10 cellular contexts compared by ENCODE assay signal in the genomic region with DNA sequence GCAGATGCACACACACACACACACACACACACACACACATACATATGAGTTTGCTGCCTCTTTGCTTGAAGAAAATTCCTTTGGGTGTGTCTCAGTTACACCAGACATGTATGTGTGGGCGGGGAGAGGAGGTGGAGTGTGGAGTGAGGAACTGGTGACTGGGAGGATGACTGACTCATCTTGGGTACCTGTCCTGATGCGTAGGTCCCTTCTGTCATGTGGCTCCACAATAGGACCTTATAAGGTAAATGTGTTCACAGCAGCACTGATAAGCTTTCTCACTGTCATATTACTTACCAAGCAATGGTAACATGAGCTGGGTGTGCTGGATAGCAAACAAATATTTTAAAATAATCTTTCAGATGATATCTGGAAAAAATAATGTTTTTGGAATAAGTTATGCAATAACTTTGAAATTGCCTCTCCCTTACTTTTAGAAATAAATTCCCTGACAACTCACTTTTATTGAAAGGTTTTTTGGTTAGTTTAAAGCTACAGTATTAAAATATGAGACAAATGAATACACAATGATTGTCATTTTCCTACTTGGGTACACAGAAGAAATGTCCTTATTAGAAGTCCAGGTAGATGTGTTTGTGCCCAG. TPM values are rescaled to one million over a fixed set of nuclear protein-coding genes. Genes with fewer than 3 reads are reported as not detected.
DNase-seq lines count a peak whose midpoint lies in the region; ATAC-seq and TF ChIP-seq lines count a peak whose summit lies in the region.
"Had no signal": no experiment of that assay in that cellular context is flagged by ENCODE, and none has a peak within 500 bp of the region (broad histone marks: within the 10 kb centered on the region; RNA-seq: fewer than 3 reads in every experiment).

No MANE protein-coding gene starts in this region.

- H3K27ac ChIP-seq in breast epithelium (no peak overlapping the region), transverse colon (peak overlapping the region in 2 of 4 donors; percentile 60 to 63), left lung (no peak overlapping the region)
- H3K27ac ChIP-seq: BLaER1 treated with 17β-estradiol and CSF1 and Interleukin-3, amounts not matched to agents 10 nM and 100 nM had no signal

- 51 to 79% methylated on average over 2 of the region's 2 CpGs for WGBS in transverse colon (ENCODE audit: low coverage in 1 of 2), 2 donors

- H3K4me3 ChIP-seq in breast epithelium (no peak overlapping the region), fibroblast of pulmonary artery (replicated peaks; ENCODE audit: low read depth, low read length) (no peak overlapping the region), transverse colon (no peak overlapping the region), left lung (no peak overlapping the region)
- H3K4me3 ChIP-seq: BLaER1 treated with 17β-estradiol and CSF1 and Interleukin-3, amounts not matched to agents 10 nM and 100 nM had no signal

- DNase-seq in MCF 10A (ENCODE audit: unreplicated experiment) (peak; percentile 84), breast epithelium (ENCODE audit: low spot score in 2 of 2) (no peak), RPMI7951 (ENCODE audit: low read depth) (peak; percentile 15), fibroblast of pulmonary artery (ENCODE audit: low read depth) (peak; percentile 21), transverse colon (peak; percentile 61), left lung (no peak), midbrain (lab: John Stamatoyannopoulos, UW) (no peak), middle frontal gyrus (ENCODE audit: extremely low spot score, low spot score) (no peak)

- ATAC-seq in left lung, result no peak

- H3K36me3 ChIP-seq in breast epithelium (no peaks in the 10 kb centered on the region), transverse colon (no peaks in the 10 kb centered on the region), left lung (no peaks in the 10 kb centered on the region)
- H3K36me3 ChIP-seq: BLaER1 treated with 17β-estradiol and CSF1 and Interleukin-3, amounts not matched to agents 10 nM and 100 nM had no signal

- intact Hi-C loops in MCF 10A (cut with micrococcal nuclease) (no loop called here), breast epithelium (cut with DNase I; ENCODE audit: low total_unique reads) (no loop called here), transverse colon (cut with DNase I; ENCODE audit: low total_unique reads) (no loop called here), left lung (cut with DNase I) (no loop called here)

- no peaks in the 10 kb centered on the region for H3K27me3 Mint-ChIP-seq in MCF 10A (ENCODE audit: insufficient read depth, unreplicated experiment)

- no peaks in the 10 kb centered on the region for H3K27me3 ChIP-seq in breast epithelium
- no peaks in the 10 kb centered on the region for H3K27me3 ChIP-seq in transverse colon
- no peaks in the 10 kb centered on the region for H3K27me3 ChIP-seq in left lung
- H3K27me3 ChIP-seq: BLaER1 treated with 17β-estradiol and CSF1 and Interleukin-3, amounts not matched to agents 10 nM and 100 nM had no signal

- H3K4me1 Mint-ChIP-seq in MCF 10A (ENCODE audit: insufficient read depth, unreplicated experiment), result peaks cover 6% of the 10 kb centered on the region

- H3K4me1 ChIP-seq in breast epithelium (no peaks in the 10 kb centered on the region), transverse colon (peaks cover 7 to 53% (median 26%) of the 10 kb centered on the region in 4 donors), left lung (no peaks in the 10 kb centered on the region)

- TF ChIP-seq EP300 in transverse colon (IDR thresholded peaks at IDR 0.05; ENCODE audit: low read depth), result no peak

- no peaks in the 10 kb centered on the region for H3K36me3 Mint-ChIP-seq in MCF 10A (ENCODE audit: insufficient read depth, unreplicated experiment)

- TF ChIP-seq CTCF in MCF 10A (IDR thresholded peaks at IDR 0.05; ENCODE audit: unreplicated experiment) (no peak), breast epithelium (IDR thresholded peaks at IDR 0.05) (no peak), fibroblast of pulmonary artery (IDR thresholded peaks at IDR 0.05; ENCODE audit: low read length, missing control alignments) (no peak), transverse colon (IDR thresholded peaks at IDR 0.05) (no peak), left lung (IDR thresholded peaks at IDR 0.05) (no peak)

- in situ Hi-C loops in transverse colon (cut with MboI; ENCODE audit: low pct_ligation_motif_present in 1 of 4, low pct_unique_long_range_greater_than_20kb in 1 of 4, low sequenced_read_pairs in 3 of 4), result no loop called here

- POLR2A ChIA-PET in MCF 10A (lab: Yijun Ruan, JAX), result no interaction called here

- BruUV-seq in MCF 10A (replicated peaks; lab: Mats Ljungman, UMichigan), result no TSS peak

- H3K27ac Mint-ChIP-seq in MCF 10A (ENCODE audit: low read depth, unreplicated experiment), result peak overlapping the region; percentile 33

- H3K9me3 ChIP-seq in breast epithelium, result no peaks in the 10 kb centered on the region
- H3K9me3 ChIP-seq in transverse colon, result no peaks in the 10 kb centered on the region
- H3K9me3 ChIP-seq in left lung, result no peaks in the 10 kb centered on the region
- H3K9me3 ChIP-seq: BLaER1 treated with 17β-estradiol and CSF1 and Interleukin-3, amounts not matched to agents 10 nM and 100 nM had no signal

- H3K4me3 Mint-ChIP-seq in MCF 10A (ENCODE audit: unreplicated experiment), result no peak overlapping the region

- H3K9me3 Mint-ChIP-seq in MCF 10A (ENCODE audit: unreplicated experiment), result no peaks in the 10 kb centered on the region

- no peak for TF ChIP-seq POLR2A in breast epithelium (IDR thresholded peaks at IDR 0.05)
- TF ChIP-seq POLR2A in transverse colon (IDR thresholded peaks at IDR 0.05), result no peak

- CTCF ChIA-PET in MCF 10A (lab: Yijun Ruan, JAX), result interaction anchor here (0.5 to 0.6 kb wide), 2 partner anchors 88 to 191 kb away, joined by 3 read pairs; no protein-coding TSS in a partner anchor

RNA-seq across cellular contexts. Expression of a gene that starts 45.2 kb away (rescaled TPM):
- 0.05 and 0.09 TPM in 2 replicates for total RNA-seq in MCF 10A (2022)
- total RNA-seq in breast epithelium, result under 1 TPM; 0.16 to 0.98 (median 0.73) TPM
- not detected in 2 replicates for total RNA-seq in RPMI7951 (2014; rRNA removed; shearing (Covaris generic))
- total RNA-seq in transverse colon, result 100 to 1,000 TPM in 1 of 4 donors, 10 to 100 TPM in 3; 61.7 to 151 (median 80.6) TPM
- total RNA-seq in left lung, result under 1 TPM; 0.29 to 0.58 TPM
- total RNA-seq: T-helper 1 cell treated with Interleukin-12 subunit alpha and Interleukin-12 subunit beta and Interleukin-4 antibody, amounts not matched to agents 30 ng/mL and 1 ng/mL, for 36 hours had no signal

Comparison
In these comparisons a context has a peak if more than half of its experiments do, and no peak if none do; other contexts are left out.
1. DNase-seq: peak in MCF 10A (single experiment), RPMI7951 (single experiment), fibroblast of pulmonary artery (single experiment) and transverse colon (single experiment); none in breast epithelium (0 of 2), left lung (0 of 2), midbrain (single experiment) and middle frontal gyrus (single experiment).
2. RNA of a gene that starts 45.2 kb away (total RNA-seq): 61.7 to 151 TPM in transverse colon; 0.16 to 0.98 TPM in breast epithelium, 0.29 to 0.58 TPM in left lung, 0.05 to 0.09 TPM in MCF 10A and not detected in RPMI7951; every median in the first group is over 10 times any median in the second.